8 cellular contexts compared by ENCODE assay signal in the genomic region with DNA sequence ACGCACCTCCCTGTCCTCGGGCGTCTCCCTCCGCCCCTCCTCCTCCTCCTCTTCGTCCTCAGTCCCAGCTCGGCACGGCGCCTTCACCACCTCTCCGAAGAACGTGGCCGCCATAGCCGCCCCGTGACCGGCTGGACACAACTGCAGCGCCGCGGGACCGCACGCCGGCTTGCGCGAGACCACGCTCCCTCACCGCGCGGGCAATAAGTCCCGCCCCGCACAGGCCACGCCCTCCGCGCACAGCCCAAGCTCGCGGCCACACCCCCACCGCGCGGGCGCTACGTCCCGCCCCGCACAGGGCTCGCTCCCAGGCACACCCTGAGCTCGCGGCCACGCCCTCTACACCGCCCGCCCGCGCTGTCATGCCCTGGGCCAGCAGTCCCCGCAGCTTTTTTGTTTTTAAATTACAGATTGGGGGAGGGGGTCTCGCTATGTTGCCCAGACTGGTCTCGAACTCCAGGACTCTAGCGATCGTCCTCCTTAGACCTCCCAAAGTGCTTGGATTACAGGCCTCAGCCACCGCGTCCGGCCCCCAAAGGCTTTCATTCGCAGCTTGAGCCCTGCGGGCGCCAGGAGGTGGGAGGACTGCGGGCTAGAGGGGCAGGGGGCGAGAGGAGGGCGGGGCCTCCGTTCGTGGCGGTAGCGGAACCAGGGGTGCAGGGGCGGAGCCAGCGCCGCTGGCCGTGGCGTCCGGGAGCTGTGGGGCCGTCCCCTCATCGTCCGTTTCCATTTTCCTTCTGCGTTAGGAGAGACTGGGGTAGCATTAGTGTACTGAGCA.
A peak's percentile ranks its signal among the peaks of the same experiment; 100 is the strongest.
DNase-seq lines count a peak whose midpoint lies in the region; ATAC-seq lines count a peak whose summit lies in the region.

A gene with protein sequence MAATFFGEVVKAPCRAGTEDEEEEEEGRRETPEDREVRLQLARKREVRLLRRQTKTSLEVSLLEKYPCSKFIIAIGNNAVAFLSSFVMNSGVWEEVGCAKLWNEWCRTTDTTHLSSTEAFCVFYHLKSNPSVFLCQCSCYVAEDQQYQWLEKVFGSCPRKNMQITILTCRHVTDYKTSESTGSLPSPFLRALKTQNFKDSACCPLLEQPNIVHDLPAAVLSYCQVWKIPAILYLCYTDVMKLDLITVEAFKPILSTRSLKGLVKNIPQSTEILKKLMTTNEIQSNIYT (minus strand): TSS at position 180 of the 778 bp plus-strand sequence. CDS start 66 bp downstream, at position 114.

- DNase-seq in Ammon's horn (ENCODE audit: low spot score) (peak; percentile 96), GM19238 (ENCODE audit: insufficient read length, low spot score) (peak; percentile 55), NCI-H510A (lab: John Stamatoyannopoulos, UW) (peak; percentile 84), cerebellar nuclear complex (lab: John Stamatoyannopoulos, UW) (peak; percentile 13 to 47), islet precursor cell (peak; percentile 96)
- peak; percentile 91 for DNase-seq in activated CD4-positive, alpha-beta T cell treated with anti-CD3 and anti-CD28 coated beads for 1 hour
- DNase-seq in stimulated activated CD4-positive, alpha-beta T cell treated with anti-CD3 and anti-CD28 coated beads, Interleukin-12 subunit alpha, Interleukin-12 subunit beta, amount 100 ng/mL, for 4 hours, result peak; percentile 96

- ATAC-seq in HG03439 (IDR thresholded peaks at IDR 0.05; ENCODE audit: unreplicated experiment), result peak; percentile 85

Comparison
In these comparisons a context has a peak if more than half of its experiments do, and no peak if none do; other contexts are left out.
1. Peak in every context shown above with its lines: DNase-seq and ATAC-seq.
2. DNase-seq: peak in every context shown above with its lines; median percentile 96 in Ammon's horn; 96 in islet precursor cell; 96 in stimulated activated CD4-positive, alpha-beta T cell treated with anti-CD3 and anti-CD28 coated beads, Interleukin-12 subunit alpha, Interleukin-12 subunit beta, amount 100 ng/mL, for 4 hours; 91 in activated CD4-positive, alpha-beta T cell treated with anti-CD3 and anti-CD28 coated beads for 1 hour; 84 in NCI-H510A; 55 in GM19238; 30 in cerebellar nuclear complex.